8 cellular contexts compared by ENCODE assay signal in the genomic region with DNA sequence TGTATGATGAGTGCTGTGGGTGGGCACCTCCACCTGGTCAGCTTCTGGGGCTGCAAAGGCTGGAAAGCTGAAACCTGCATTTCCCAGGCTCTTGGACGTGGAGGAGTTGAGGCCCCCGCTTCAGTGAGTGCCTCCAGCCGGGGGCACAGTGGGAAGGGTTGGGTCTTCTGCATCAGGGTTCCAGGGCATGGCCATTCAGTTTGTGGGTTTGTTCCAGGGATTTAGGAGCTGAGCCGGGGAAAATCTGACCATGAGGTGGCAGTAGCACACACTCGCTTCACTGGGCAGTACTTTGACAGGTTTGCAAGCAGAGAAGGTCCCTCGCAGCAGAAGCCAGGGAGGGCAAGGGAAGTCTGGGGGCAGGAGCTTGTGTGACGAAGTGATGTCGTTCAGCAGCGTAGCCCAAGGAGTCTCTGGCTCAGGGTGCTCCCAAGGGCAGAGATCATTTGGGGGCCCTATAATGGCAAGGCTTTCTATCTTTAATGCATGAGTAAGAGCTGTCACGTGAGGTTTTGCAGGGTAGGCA.
DNase-seq lines count a peak whose midpoint lies in the region; ATAC-seq, FAIRE-seq and TF ChIP-seq lines count a peak whose summit lies in the region.

No MANE protein-coding gene starts in this region.

- no peak overlapping the region for H3K9ac ChIP-seq in keratinocyte (ENCODE audit: control insufficient read depth, extremely low read depth, insufficient read depth, low read length)

- peak; percentile 68 to 91 (median 83) for TF ChIP-seq CTCF in keratinocyte (optimal IDR thresholded peaks at IDR 0.05 in 1 of 3, IDR thresholded peaks at IDR 0.05 in 1 of 3, conservative IDR thresholded peaks at IDR 0.05 in 1 of 3; ENCODE audit: extremely low read depth in 1 of 3, insufficient read depth in 2 of 3, low read length in 3 of 3)

- no peaks in the 10 kb centered on the region for H3K9me1 ChIP-seq in keratinocyte (ENCODE audit: control insufficient read depth, extremely low read depth, insufficient read depth, low read length)

- no peaks in the 10 kb centered on the region for H3K9me3 ChIP-seq in keratinocyte (ENCODE audit: control insufficient read depth, low read depth, low read length)

- no peak overlapping the region for H3K4me3 ChIP-seq in keratinocyte (ENCODE audit: control insufficient read depth in 2 of 3, extremely low read depth in 1 of 3, insufficient read depth in 2 of 3, low read depth in 1 of 3, low read length in 3 of 3)

- H2AFZ ChIP-seq in keratinocyte (ENCODE audit: control insufficient read depth, low read length): no peak overlapping the region

- H3K36me3 Mint-ChIP-seq in naive thymus-derived CD8-positive, alpha-beta T cell: no peaks in the 10 kb centered on the region

- POLR2A ChIA-PET in naive thymus-derived CD8-positive, alpha-beta T cell (lab: Charles Lee): no interaction called here

- no peak overlapping the region for H3K4me2 ChIP-seq in keratinocyte (ENCODE audit: control insufficient read depth, extremely low read depth, insufficient read depth, low read depth, low read length)

- no peaks in the 10 kb centered on the region for H3K36me3 ChIP-seq in keratinocyte (ENCODE audit: control insufficient read depth in 2 of 2, extremely low read depth in 1 of 2, insufficient read depth in 2 of 2, low read length in 2 of 2)

- DNase-seq in D341Med (ENCODE audit: low spot score) (peak; percentile 59), HS-5 (ENCODE audit: low read depth) (peak; percentile 66), keratinocyte (ENCODE audit: low read depth, low spot score) (no peak), amniotic stem cell (lab: John Stamatoyannopoulos, UW) (no peak), Right ventricle myocardium superior (no peak)
- DNase-seq in activated CD4-positive, alpha-beta T cell treated with anti-CD3 and anti-CD28 coated beads, Interleukin-2, amount 50 U/mL, for 4 hours: no peak
- no peak for DNase-seq in naive thymus-derived CD8-positive, alpha-beta T cell

- no peaks in the 10 kb centered on the region for H4K20me1 ChIP-seq in keratinocyte (ENCODE audit: control insufficient read depth, extremely low read depth, insufficient read depth, low read length)

- H3K27ac ChIP-seq in keratinocyte (ENCODE audit: control insufficient read depth, insufficient read depth, low read length): no peak overlapping the region

- no peaks in the 10 kb centered on the region for H3K9me3 Mint-ChIP-seq in naive thymus-derived CD8-positive, alpha-beta T cell

- no peaks in the 10 kb centered on the region for H3K79me2 ChIP-seq in keratinocyte (ENCODE audit: control insufficient read depth, insufficient read depth, low read length)

- ATAC-seq in SK-N-SH treated with all-trans-retinoic acid at 6 μM for 48 hours (peak; percentile 61), Right ventricle myocardium superior (ENCODE audit: poor library complexity) (no peak)
- ATAC-seq in naive thymus-derived CD8-positive, alpha-beta T cell: no peak

- H3K27me3 Mint-ChIP-seq in naive thymus-derived CD8-positive, alpha-beta T cell: peaks cover 5 to 20% (median 7%) of the 10 kb centered on the region in 5 donors

- no peak for FAIRE-seq in keratinocyte (lab: Jason Lieb, UNC)

- H3K4me3 Mint-ChIP-seq in naive thymus-derived CD8-positive, alpha-beta T cell: no peak overlapping the region

- H3K4me1 Mint-ChIP-seq in naive thymus-derived CD8-positive, alpha-beta T cell: peaks cover 0 to 4% (median 2%) of the 10 kb centered on the region in 4 donors

- H3K27ac Mint-ChIP-seq in naive thymus-derived CD8-positive, alpha-beta T cell: no peak overlapping the region

- no peaks in the 10 kb centered on the region for H3K4me1 ChIP-seq in keratinocyte (ENCODE audit: control insufficient read depth, extremely low read depth, insufficient read depth, low read length)

- no peaks in the 10 kb centered on the region for H3K27me3 ChIP-seq in keratinocyte (ENCODE audit: control insufficient read depth, extremely low read depth, insufficient read depth, low read length)

- intact Hi-C loops in Right ventricle myocardium superior (cut with DNase I): no loop called here

- dilution Hi-C loops in keratinocyte (cut with MboI; ENCODE audit: extremely low pct_ligation_motif_present, low sequenced_read_pairs): no loop called here

TF ChIP-seq in SK-N-SH treated with all-trans-retinoic acid at 6 μM for 48 hours, 23 proteins besides CTCF, POLR2A, EP300 and RAD21:
- TF ChIP-seq ARNTL (CRISPR knock-in tag; IDR thresholded peaks at IDR 0.05; ENCODE audit: borderline replicate concordance, low read depth) (no peak), ZFP3 (CRISPR knock-in tag; IDR thresholded peaks at IDR 0.05) (no peak), ZC3H10 (CRISPR knock-in tag; IDR thresholded peaks at IDR 0.05) (no peak), TCF4 (CRISPR knock-in tag; IDR thresholded peaks at IDR 0.05; ENCODE audit: borderline replicate concordance) (no peak)

Comparison
In these comparisons a context has a peak if more than half of its experiments do, and no peak if none do; other contexts are left out.
1. DNase-seq: peak in D341Med (single experiment) and HS-5 (single experiment); none in keratinocyte (single experiment), activated CD4-positive, alpha-beta T cell treated with anti-CD3 and anti-CD28 coated beads, Interleukin-2, amount 50 U/mL, for 4 hours (0 of 2), naive thymus-derived CD8-positive, alpha-beta T cell (0 of 10), amniotic stem cell (single experiment) and Right ventricle myocardium superior (single experiment).